ENCODE assay signal across 25 cellular contexts in genomic region chr12:81395431-81395830, GRCh38.
"Had no signal": no experiment of that assay in that cellular context is flagged by ENCODE, and none has a peak within 500 bp of the region (broad histone marks: within the 10 kb centered on the region; RNA-seq: fewer than 3 reads in every experiment).

No MANE protein-coding gene starts in this region.

- H3K27ac ChIP-seq: coronary artery, epithelial cell of prostate, esophagus squamous epithelium, gastrocnemius medialis, heart right ventricle, left lung, lower lobe of right lung had no signal

- H3K36me3 Mint-ChIP-seq: immature natural killer cell; naive thymus-derived CD4-positive, alpha-beta T cell had no signal

- H3K27ac Mint-ChIP-seq: immature natural killer cell; naive thymus-derived CD4-positive, alpha-beta T cell had no signal

- H3K4me3 Mint-ChIP-seq: immature natural killer cell; naive thymus-derived CD4-positive, alpha-beta T cell had no signal

- DNase-seq: dermis blood vessel endothelial cell; effector CD4-positive, alpha-beta T cell; effector memory CD4-positive, alpha-beta T cell; erythroblast; esophagus squamous epithelium; foreskin fibroblast; foreskin melanocyte; gastrocnemius medialis; glutamatergic neuron; head of caudate nucleus; heart right ventricle; hippocampal formation; immature natural killer cell; islet precursor cell; left cardiac atrium; left lung; left ventricle myocardium superior; lower lobe of right lung; mesenchymal stem cell; midbrain; naive thymus-derived CD4-positive, alpha-beta T cell had no signal

- H3K4me1 ChIP-seq: esophagus squamous epithelium, gastrocnemius medialis, heart right ventricle, left lung, lower lobe of right lung had no signal

- FAIRE-seq: colon had no signal

- H3K36me3 ChIP-seq: esophagus squamous epithelium, gastrocnemius medialis, heart right ventricle, left lung, lower lobe of right lung had no signal

- H3K27me3 Mint-ChIP-seq: naive thymus-derived CD4-positive, alpha-beta T cell had no signal

- H3K4me3 ChIP-seq: coronary artery, esophagus squamous epithelium, gastrocnemius medialis, heart right ventricle, left lung, lower lobe of right lung had no signal

- H3K27me3 ChIP-seq: esophagus squamous epithelium, gastrocnemius medialis, heart right ventricle, left lung had no signal

- ATAC-seq: esophagus mucosa; gastrocnemius medialis; heart right ventricle; left cardiac atrium; left lung; left ventricle myocardium superior; lower lobe of right lung; naive thymus-derived CD4-positive, alpha-beta T cell had no signal

- H3K9me3 ChIP-seq: esophagus squamous epithelium, gastrocnemius medialis, left lung, lower lobe of right lung had no signal

- H3K4me1 Mint-ChIP-seq: immature natural killer cell; naive thymus-derived CD4-positive, alpha-beta T cell had no signal
